Comparison of ENCODE assay signal across 1 cellular context in the genomic region with DNA sequence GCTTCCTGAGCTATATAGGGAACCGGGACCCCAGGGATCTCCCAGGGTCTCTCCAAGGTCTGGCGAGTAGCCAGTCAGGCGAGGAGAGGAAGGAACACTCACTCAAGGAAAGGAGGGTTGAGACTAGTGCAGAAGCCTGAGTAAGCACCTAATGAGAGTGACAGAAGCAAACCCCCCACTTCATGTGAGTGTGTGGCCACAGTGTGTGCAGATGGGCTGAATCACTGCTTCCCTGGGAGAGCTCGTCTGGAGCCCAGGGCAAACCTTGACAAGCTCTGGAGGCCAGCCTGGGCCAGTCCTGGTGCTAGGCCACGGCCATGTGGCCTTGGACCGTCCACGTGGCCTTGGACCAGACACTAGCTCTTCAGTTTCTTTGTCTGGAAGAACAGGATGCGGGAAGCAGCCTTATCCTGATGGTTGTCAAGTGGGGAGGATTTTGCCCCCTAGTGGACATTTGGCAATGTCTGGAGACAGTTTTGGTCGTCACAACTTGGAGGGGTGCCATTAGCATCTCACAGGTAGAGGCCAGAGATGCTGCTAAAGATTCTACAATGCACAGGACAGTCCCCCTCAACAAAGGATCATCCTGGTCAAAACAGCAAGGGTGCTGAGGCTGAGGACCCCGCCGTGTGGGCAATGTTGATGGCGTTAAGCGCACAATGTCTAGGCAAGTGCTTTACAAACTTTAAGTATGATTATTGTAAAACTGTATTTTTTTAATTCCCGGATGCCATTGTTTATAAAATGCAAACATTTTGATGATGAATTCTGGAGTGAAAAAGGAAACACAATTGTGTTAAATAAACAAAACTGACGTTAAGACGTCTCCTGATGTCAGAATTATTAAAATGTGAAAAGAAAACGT.
TF ChIP-seq lines count a peak whose summit lies in the region.

No MANE protein-coding gene starts in this region.

TF ChIP-seq in H1, 55 proteins besides CTCF, POLR2A, EP300 and RAD21:
- no peak for TF ChIP-seq SUZ12 (IDR thresholded peaks at IDR 0.05; ENCODE audit: low read length)
- TF ChIP-seq CEBPB (IDR thresholded peaks at IDR 0.05; ENCODE audit: low read depth, low read length): no peak
- no peak for TF ChIP-seq SIX5 (IDR thresholded peaks at IDR 0.05; ENCODE audit: low read depth, low read length)
- no peak for TF ChIP-seq TCF12 (IDR thresholded peaks at IDR 0.05; ENCODE audit: low read depth, low read length)
- no peak for TF ChIP-seq CTBP2 (IDR thresholded peaks at IDR 0.05; ENCODE audit: borderline replicate concordance, insufficient read depth, insufficient read length, low read length)
- TF ChIP-seq, protein P1, sequence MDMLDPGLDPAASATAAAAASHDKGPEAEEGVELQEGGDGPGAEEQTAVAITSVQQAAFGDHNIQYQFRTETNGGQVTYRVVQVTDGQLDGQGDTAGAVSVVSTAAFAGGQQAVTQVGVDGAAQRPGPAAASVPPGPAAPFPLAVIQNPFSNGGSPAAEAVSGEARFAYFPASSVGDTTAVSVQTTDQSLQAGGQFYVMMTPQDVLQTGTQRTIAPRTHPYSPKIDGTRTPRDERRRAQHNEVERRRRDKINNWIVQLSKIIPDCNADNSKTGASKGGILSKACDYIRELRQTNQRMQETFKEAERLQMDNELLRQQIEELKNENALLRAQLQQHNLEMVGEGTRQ (IDR thresholded peaks at IDR 0.05; ENCODE audit: low read length): peak; percentile 55; the same call in 1 of the 2 replicates
- TF ChIP-seq BCL11A (IDR thresholded peaks at IDR 0.05; ENCODE audit: low read depth in 2 of 2, low read length in 2 of 2): no peak
- TF ChIP-seq EGR1 (IDR thresholded peaks at IDR 0.05; ENCODE audit: borderline replicate concordance, low read depth, low read length): no peak
- TF ChIP-seq, protein P2, sequence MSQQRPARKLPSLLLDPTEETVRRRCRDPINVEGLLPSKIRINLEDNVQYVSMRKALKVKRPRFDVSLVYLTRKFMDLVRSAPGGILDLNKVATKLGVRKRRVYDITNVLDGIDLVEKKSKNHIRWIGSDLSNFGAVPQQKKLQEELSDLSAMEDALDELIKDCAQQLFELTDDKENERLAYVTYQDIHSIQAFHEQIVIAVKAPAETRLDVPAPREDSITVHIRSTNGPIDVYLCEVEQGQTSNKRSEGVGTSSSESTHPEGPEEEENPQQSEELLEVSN (IDR thresholded peaks at IDR 0.05): peak; percentile 87
- no peak for TF ChIP-seq JUND (IDR thresholded peaks at IDR 0.05; ENCODE audit: low read length)
- TF ChIP-seq CHD2 (IDR thresholded peaks at IDR 0.05; ENCODE audit: low read length): no peak
- TF ChIP-seq NANOG (IDR thresholded peaks at IDR 0.05; ENCODE audit: insufficient read depth, low read depth, low read length, poor library complexity, severe bottlenecking): no peak
- TF ChIP-seq BRCA1 (IDR thresholded peaks at IDR 0.05; ENCODE audit: low read depth, low read length): no peak
- peak; percentile 100 for TF ChIP-seq MAX (IDR thresholded peaks at IDR 0.05)
- no peak for TF ChIP-seq SIN3A (conservative IDR thresholded peaks at IDR 0.05 in 1 of 2, IDR thresholded peaks at IDR 0.05 in 1 of 2; ENCODE audit: low read depth in 1 of 2, low read length in 2 of 2)
- TF ChIP-seq POLR2AphosphoS5 (IDR thresholded peaks at IDR 0.05; ENCODE audit: low read depth, low read length): no peak
- TF ChIP-seq SP1 (IDR thresholded peaks at IDR 0.05; ENCODE audit: low read depth, low read length): no peak
- peak; percentile 66; the same call in 1 of the 2 replicates for TF ChIP-seq CREB1 (IDR thresholded peaks at IDR 0.05)
- no peak for TF ChIP-seq MAFK (IDR thresholded peaks at IDR 0.05; ENCODE audit: low read depth, low read length)
- TF ChIP-seq SP2 (IDR thresholded peaks at IDR 0.05; ENCODE audit: low read length): no peak
- no peak for TF ChIP-seq CHD7 (IDR thresholded peaks at IDR 0.05; ENCODE audit: insufficient replicate concordance, low read length)
